In the genomic region with DNA sequence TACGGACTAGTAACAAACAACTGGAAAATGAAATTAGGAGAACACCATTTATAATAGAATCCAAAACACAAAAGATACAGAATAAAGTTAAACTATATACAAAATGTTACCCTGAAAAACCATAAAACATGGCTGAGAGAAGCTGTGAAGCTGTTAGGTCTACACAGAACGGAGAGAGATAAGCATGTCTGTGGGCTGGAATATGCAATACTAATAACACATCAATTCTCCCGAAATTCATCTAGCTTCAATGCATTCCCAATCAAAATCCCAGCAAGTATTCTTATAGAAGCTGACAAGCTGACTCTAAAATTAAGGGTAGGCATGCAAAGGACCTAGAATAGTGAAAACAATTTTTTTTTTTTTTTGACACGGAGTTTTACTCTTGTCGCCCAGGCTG, we compare ENCODE assay signal across 29 cellular contexts.
"Had no signal": no experiment of that assay in that cellular context is flagged by ENCODE, and none has a peak within 500 bp of the region (broad histone marks: within the 10 kb centered on the region; RNA-seq: fewer than 3 reads in every experiment).

No MANE protein-coding gene starts in this region.

- H3K4me3 ChIP-seq: stomach, suprapubic skin, testis, thoracic aorta, thyroid gland, tibial artery, tibial nerve, transverse colon, upper lobe of left lung, upper lobe of right lung, uterus, vagina had no signal

- H3K27ac Mint-ChIP-seq: stimulated activated effector memory CD8-positive, alpha-beta T cell treated with anti-CD3 and anti-CD28 coated beads, Interleukin-12 subunit alpha, Interleukin-12 subunit beta, amount 100 ng/mL, for 72 hours; stimulated activated memory B cell treated with anti-CD40 and anti-IgM and Interleukin-4, amounts not matched to agents 10 μg/mL and 1 μg/mL and 100 μg/mL, for 72 hours; stimulated activated naive B cell treated with anti-CD40 and anti-IgM and Interleukin-4, amounts not matched to agents 10 μg/mL and 1 μg/mL and 100 μg/mL, for 72 hours; stimulated activated naive CD8-positive, alpha-beta T cell treated with anti-CD3 and anti-CD28 coated beads, Interleukin-15, amount 100 ng/mL, for 72 hours; stimulated activated naive CD8-positive, alpha-beta T cell treated with anti-CD3 and anti-CD28 coated beads, Interleukin-15, Interleukin-2, amounts not matched to agents 100 ng/mL and 50 ng/mL, for 24 hours; type B pancreatic cell had no signal

- H3K27ac ChIP-seq: stomach, suprapubic skin, testis, thoracic aorta, thyroid gland, tibial artery, tibial nerve, transverse colon, upper lobe of left lung, upper lobe of right lung, uterus, vagina had no signal

- H3K27me3 ChIP-seq: stomach, suprapubic skin, testis, thyroid gland, tibial artery, tibial nerve, transverse colon, upper lobe of left lung, upper lobe of right lung, uterus, vagina had no signal

- ATAC-seq: stimulated activated effector memory CD8-positive, alpha-beta T cell treated with anti-CD3 and anti-CD28 coated beads, Interleukin-12 subunit alpha, Interleukin-12 subunit beta, amount 100 ng/mL, for 72 hours; stimulated activated memory B cell treated with anti-CD40 and anti-IgM and Interleukin-4, amounts not matched to agents 10 μg/mL and 1 μg/mL and 100 μg/mL, for 72 hours; stimulated activated naive B cell treated with anti-CD40 and anti-IgM and Interleukin-4, amounts not matched to agents 10 μg/mL and 1 μg/mL and 100 μg/mL, for 72 hours; stimulated activated naive CD8-positive, alpha-beta T cell treated with anti-CD3 and anti-CD28 coated beads, Interleukin-15, amount 100 ng/mL, for 72 hours; stimulated activated naive CD8-positive, alpha-beta T cell treated with anti-CD3 and anti-CD28 coated beads, Interleukin-15, Interleukin-2, amounts not matched to agents 100 U/mL and 50 U/mL, for 24 hours; upper lobe of right lung had no signal

- H3K4me3 Mint-ChIP-seq: stimulated activated effector memory CD8-positive, alpha-beta T cell treated with anti-CD3 and anti-CD28 coated beads, Interleukin-12 subunit alpha, Interleukin-12 subunit beta, amount 100 ng/mL, for 72 hours; stimulated activated memory B cell treated with anti-CD40 and anti-IgM and Interleukin-4, amounts not matched to agents 10 μg/mL and 1 μg/mL and 100 μg/mL, for 72 hours; stimulated activated naive B cell treated with anti-CD40 and anti-IgM and Interleukin-4, amounts not matched to agents 10 μg/mL and 1 μg/mL and 100 μg/mL, for 72 hours; stimulated activated naive CD8-positive, alpha-beta T cell treated with anti-CD3 and anti-CD28 coated beads, Interleukin-15, amount 100 ng/mL, for 72 hours; stimulated activated naive CD8-positive, alpha-beta T cell treated with anti-CD3 and anti-CD28 coated beads, Interleukin-15, Interleukin-2, amounts not matched to agents 100 ng/mL and 50 ng/mL, for 24 hours; type B pancreatic cell had no signal

- H3K4me1 ChIP-seq: stomach, suprapubic skin, thyroid gland, transverse colon, upper lobe of left lung, upper lobe of right lung, uterus, vagina had no signal

- FAIRE-seq: urothelium cell line had no signal

- H3K36me3 ChIP-seq: suprapubic skin, thoracic aorta, thyroid gland, tibial artery, transverse colon, upper lobe of left lung, uterus, vagina had no signal

- H3K27me3 Mint-ChIP-seq: stimulated activated memory B cell treated with anti-CD40 and anti-IgM and Interleukin-4, amounts not matched to agents 10 μg/mL and 1 μg/mL and 100 μg/mL, for 72 hours; stimulated activated naive B cell treated with anti-CD40 and anti-IgM and Interleukin-4, amounts not matched to agents 10 μg/mL and 1 μg/mL and 100 μg/mL, for 72 hours; stimulated activated naive CD8-positive, alpha-beta T cell treated with anti-CD3 and anti-CD28 coated beads, Interleukin-15, amount 100 ng/mL, for 72 hours; stimulated activated naive CD8-positive, alpha-beta T cell treated with anti-CD3 and anti-CD28 coated beads, Interleukin-15, Interleukin-2, amounts not matched to agents 100 ng/mL and 50 ng/mL, for 24 hours; type B pancreatic cell had no signal

- DNase-seq: stimulated activated CD4-positive, alpha-beta T cell treated with anti-CD3 and anti-CD28 coated beads, Interleukin-2, amount 100 ng/mL, for 48 hours; stimulated activated CD4-positive, alpha-beta T cell treated with anti-CD3 and anti-CD28 coated beads, Interleukin-4, amount 100 ng/mL, for 1 hour; stimulated activated CD4-positive, alpha-beta T cell treated with anti-CD3 and anti-CD28 coated beads, Interleukin-4, amount 100 ng/mL, for 24 hours; stimulated activated CD4-positive, alpha-beta T cell treated with anti-CD3 and anti-CD28 coated beads, Interleukin-4, amount 100 ng/mL, for 4 hours; stimulated activated CD8-positive, alpha-beta memory T cell treated with anti-CD3 and anti-CD28 coated beads, Interleukin-4, amount 100 ng/mL, for 48 hours; stimulated activated naive B cell treated with anti-CD40 and anti-IgM and Interleukin-4, amounts not matched to agents 10 μg/mL and 1 μg/mL and 100 μg/mL, for 72 hours; stimulated activated naive CD4-positive, alpha-beta T cell; stimulated activated naive CD4-positive, alpha-beta T cell treated with Interleukin-2 at 50 U/mL for 16 hours; stimulated activated naive CD8-positive, alpha-beta T cell treated with anti-CD3 and anti-CD28 coated beads, Interleukin-15, amount 100 ng/mL, for 72 hours; stimulated activated naive CD8-positive, alpha-beta T cell treated with anti-CD3 and anti-CD28 coated beads, Interleukin-15, Interleukin-2, amounts not matched to agents 100 U/mL and 50 U/mL, for 24 hours; stomach; substantia nigra; testis; thyroid gland; tibial artery; transverse colon; trophoblast cell; upper lobe of left lung; upper lobe of right lung; uterus had no signal

- H3K9me3 ChIP-seq: stomach, suprapubic skin, testis, thoracic aorta, thyroid gland, tibial artery, tibial nerve, transverse colon, upper lobe of left lung, upper lobe of right lung, uterus, vagina had no signal

- H3K9me3 Mint-ChIP-seq: stimulated activated effector memory CD8-positive, alpha-beta T cell treated with anti-CD3 and anti-CD28 coated beads, Interleukin-12 subunit alpha, Interleukin-12 subunit beta, amount 100 ng/mL, for 72 hours; stimulated activated memory B cell treated with anti-CD40 and anti-IgM and Interleukin-4, amounts not matched to agents 10 μg/mL and 1 μg/mL and 100 μg/mL, for 72 hours; stimulated activated naive B cell treated with anti-CD40 and anti-IgM and Interleukin-4, amounts not matched to agents 10 μg/mL and 1 μg/mL and 100 μg/mL, for 72 hours; stimulated activated naive CD8-positive, alpha-beta T cell treated with anti-CD3 and anti-CD28 coated beads, Interleukin-15, amount 100 ng/mL, for 72 hours; stimulated activated naive CD8-positive, alpha-beta T cell treated with anti-CD3 and anti-CD28 coated beads, Interleukin-15, Interleukin-2, amounts not matched to agents 100 ng/mL and 50 ng/mL, for 24 hours; type B pancreatic cell had no signal
